Comparison of ENCODE assay signal across 23 cellular contexts in genomic region chr16:83653785-83654184, GRCh38.
DNase-seq lines count a peak whose midpoint lies in the region; ATAC-seq and TF ChIP-seq lines count a peak whose summit lies in the region.
"Had no signal": no experiment of that assay in that cellular context is flagged by ENCODE, and none has a peak within 500 bp of the region (broad histone marks: within the 10 kb centered on the region; RNA-seq: fewer than 3 reads in every experiment).

No MANE protein-coding gene starts in this region.

- no peak overlapping the region for H3K27ac ChIP-seq in stomach
- H3K27ac ChIP-seq: lower lobe of right lung, parathyroid adenoma, sigmoid colon, upper lobe of left lung had no signal

- TF ChIP-seq EP300 in stomach (IDR thresholded peaks at IDR 0.05) = no peak

- H3K36me3 Mint-ChIP-seq in activated naive CD8-positive, alpha-beta T cell treated with anti-CD3 and anti-CD28 coated beads for 36 hours = no peaks in the 10 kb centered on the region

- H3K27ac Mint-ChIP-seq in activated naive CD8-positive, alpha-beta T cell treated with anti-CD3 and anti-CD28 coated beads for 36 hours = no peak overlapping the region
- H3K27ac Mint-ChIP-seq: stimulated activated naive CD8-positive, alpha-beta T cell treated with anti-CD3 and anti-CD28 coated beads, Interleukin-15, Interleukin-2, amounts not matched to agents 100 ng/mL and 50 ng/mL, for 24 hours had no signal

- intact Hi-C loops in stomach (cut with DNase I; ENCODE audit: low total_unique reads) = no loop called here

- H3K27me3 Mint-ChIP-seq in activated naive CD8-positive, alpha-beta T cell treated with anti-CD3 and anti-CD28 coated beads for 36 hours = peaks cover under 1% of the 10 kb centered on the region
- H3K27me3 Mint-ChIP-seq: stimulated activated naive CD8-positive, alpha-beta T cell treated with anti-CD3 and anti-CD28 coated beads, Interleukin-15, Interleukin-2, amounts not matched to agents 100 ng/mL and 50 ng/mL, for 24 hours had no signal

- TF ChIP-seq CTCF in stomach (IDR thresholded peaks at IDR 0.05) = no peak

- no peaks in the 10 kb centered on the region for H3K4me1 ChIP-seq in stomach
- H3K4me1 ChIP-seq: lower lobe of right lung, parathyroid adenoma, sigmoid colon, upper lobe of left lung had no signal

- H3K4me1 Mint-ChIP-seq in activated naive CD8-positive, alpha-beta T cell treated with anti-CD3 and anti-CD28 coated beads for 36 hours = no peaks in the 10 kb centered on the region

- peaks cover under 1% of the 10 kb centered on the region for H3K9me3 Mint-ChIP-seq in activated naive CD8-positive, alpha-beta T cell treated with anti-CD3 and anti-CD28 coated beads for 36 hours
- H3K9me3 Mint-ChIP-seq: stimulated activated naive CD8-positive, alpha-beta T cell treated with anti-CD3 and anti-CD28 coated beads, Interleukin-15, Interleukin-2, amounts not matched to agents 100 ng/mL and 50 ng/mL, for 24 hours had no signal

- DNase-seq in AG08395 (ENCODE audit: low spot score) (peak; percentile 33), HT1080 (ENCODE audit: low read depth) (peak; percentile 42), astrocyte of the hippocampus (ENCODE audit: low read depth, low spot score) (peak; percentile 32), iris pigment epithelial cell (ENCODE audit: low read depth) (peak; percentile 57), stomach (no peak), NCI-H2107 (lab: John Stamatoyannopoulos, UW) (no peak)
- no peak for DNase-seq in activated naive CD8-positive, alpha-beta T cell treated with anti-CD3 and anti-CD28 coated beads for 36 hours
- DNase-seq: activated CD4-positive, alpha-beta T cell treated with anti-CD3 and anti-CD28 coated beads, Interleukin-2, amount 50 U/mL, for 1 hour; activated CD8-positive, alpha-beta memory T cell treated with anti-CD3 and anti-CD28 coated beads, Interleukin-2, amount 50 U/mL, for 48 hours; activated effector memory CD4-positive, alpha-beta T cell treated with anti-CD3 and anti-CD28 coated beads, Interleukin-2, amount 50 U/mL, for 16 hours; cerebellar nuclear complex; effector CD8-positive, alpha-beta T cell; hippocampal formation; lower lobe of right lung; NCI-H2081; NCI-H524 treated with DMSO at 0.1 percent for 48 hours; SHP77 treated with DMSO at 0.1 percent for 48 hours; sigmoid colon; T-helper 1 cell; upper lobe of left lung had no signal

- no peak overlapping the region for H3K4me3 ChIP-seq in stomach
- H3K4me3 ChIP-seq: lower lobe of right lung, sigmoid colon, upper lobe of left lung had no signal

- no peak overlapping the region for H3K4me3 Mint-ChIP-seq in activated naive CD8-positive, alpha-beta T cell treated with anti-CD3 and anti-CD28 coated beads for 36 hours
- H3K4me3 Mint-ChIP-seq: stimulated activated naive CD8-positive, alpha-beta T cell treated with anti-CD3 and anti-CD28 coated beads, Interleukin-15, Interleukin-2, amounts not matched to agents 100 ng/mL and 50 ng/mL, for 24 hours had no signal

- no peak for TF ChIP-seq POLR2A in stomach (IDR thresholded peaks at IDR 0.05)

- H3K9me3 ChIP-seq in stomach = no peaks in the 10 kb centered on the region
- H3K9me3 ChIP-seq: lower lobe of right lung, sigmoid colon, upper lobe of left lung had no signal

- whole genome bisulfite sequencing in stomach, 5 donors = 62 to 83% (median 79%) methylated on average over 6 of the region's 6 CpGs

- ATAC-seq in HG03196 (IDR thresholded peaks at IDR 0.05; ENCODE audit: unreplicated experiment) = no peak
- ATAC-seq: lower lobe of right lung had no signal

- H3K27me3 ChIP-seq in stomach = no peaks in the 10 kb centered on the region
- H3K27me3 ChIP-seq: sigmoid colon, upper lobe of left lung had no signal

- H3K36me3 ChIP-seq in stomach = no peaks in the 10 kb centered on the region
- H3K36me3 ChIP-seq: lower lobe of right lung, sigmoid colon, upper lobe of left lung had no signal

Comparison
In these comparisons a context has a peak if more than half of its experiments do, and no peak if none do; other contexts are left out.
1. DNase-seq: peak in AG08395 (single experiment), HT1080 (single experiment), astrocyte of the hippocampus (single experiment) and iris pigment epithelial cell (single experiment); none in stomach (single experiment), activated naive CD8-positive, alpha-beta T cell treated with anti-CD3 and anti-CD28 coated beads for 36 hours (single experiment) and NCI-H2107 (single experiment).